Comparison of ENCODE assay signal across 2 cellular contexts in genomic region chr13:113936566-113936965, GRCh38.
TF ChIP-seq lines count a peak whose summit lies in the region.

No MANE protein-coding gene starts in this region.

TF ChIP-seq in IMR-90, 13 proteins besides CTCF, POLR2A, EP300 and RAD21:
- TF ChIP-seq MAFK (IDR thresholded peaks at IDR 0.05; ENCODE audit: low read depth, low read length) (no peak), NFE2L2 (IDR thresholded peaks at IDR 0.05; ENCODE audit: low read depth, low read length) (no peak), CHD1 (IDR thresholded peaks at IDR 0.05; ENCODE audit: low read depth, low read length) (no peak), RCOR1 (IDR thresholded peaks at IDR 0.05; ENCODE audit: insufficient replicate concordance, low read length) (no peak), BHLHE40 (IDR thresholded peaks at IDR 0.05; ENCODE audit: low read depth, low read length) (no peak), MXI1 (IDR thresholded peaks at IDR 0.05; ENCODE audit: borderline replicate concordance, low read depth, low read length) (no peak), RFX5 (IDR thresholded peaks at IDR 0.05; ENCODE audit: low read depth, low read length) (no peak), USF2 (IDR thresholded peaks at IDR 0.05; ENCODE audit: low read depth, low read length) (no peak), ELK1 (IDR thresholded peaks at IDR 0.05; ENCODE audit: borderline replicate concordance, low read depth, low read length) (no peak)

TF ChIP-seq in GM12891, 5 proteins besides CTCF, POLR2A, EP300 and RAD21:
- TF ChIP-seq POLR2AphosphoS5 (IDR thresholded peaks at IDR 0.05; ENCODE audit: low read depth, low read length) = no peak
- TF ChIP-seq POU2F2 (IDR thresholded peaks at IDR 0.05; ENCODE audit: low read depth, low read length) = no peak
- no peak for TF ChIP-seq PAX5 (IDR thresholded peaks at IDR 0.05; ENCODE audit: insufficient read depth, low read length, severe bottlenecking)
- no peak for TF ChIP-seq TAF1 (IDR thresholded peaks at IDR 0.05; ENCODE audit: low read depth, low read length)
- no peak for TF ChIP-seq SPI1 (IDR thresholded peaks at IDR 0.05; ENCODE audit: low read depth, low read length)
